Comparison of ENCODE assay signal across 34 cellular contexts in the genomic region with DNA sequence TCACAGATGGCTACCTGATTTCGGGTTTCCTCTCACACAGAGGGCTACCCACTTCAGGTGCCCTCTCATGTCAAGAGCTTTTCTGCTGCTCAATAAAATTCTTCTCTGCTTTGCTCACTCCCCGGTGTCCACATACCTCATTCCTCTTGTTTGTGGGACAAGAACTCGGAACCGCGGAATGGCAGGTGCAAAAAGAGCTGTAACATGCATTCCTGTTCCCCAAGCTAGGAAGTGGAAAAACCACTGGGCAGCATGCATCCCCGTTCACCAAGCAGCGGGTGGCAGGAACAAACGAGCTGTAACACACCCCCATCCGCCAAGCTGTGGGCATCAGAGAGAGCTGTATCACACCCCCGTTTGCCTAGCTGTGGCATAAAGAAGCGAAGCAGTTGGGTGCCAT. TPM values are rescaled to one million over a fixed set of nuclear protein-coding genes. Genes with fewer than 3 reads are reported as not detected.
"Had no signal": no experiment of that assay in that cellular context is flagged by ENCODE, and none has a peak within 500 bp of the region (broad histone marks: within the 10 kb centered on the region; RNA-seq: fewer than 3 reads in every experiment).

No MANE protein-coding gene starts in this region.

- H3K27me3 ChIP-seq: body of pancreas, breast epithelium, MG63, SJCRH30 had no signal

- H3K9me3 ChIP-seq: body of pancreas, breast epithelium, MG63, SJCRH30 had no signal

- H3K27ac Mint-ChIP-seq: activated CD4-positive, alpha-beta memory T cell treated with anti-CD3 and anti-CD28 coated beads, Interleukin-2, amount 10 ng/mL, durations not matched to agents 7 days and 5 days; activated CD8-positive, alpha-beta memory T cell treated with anti-CD3 and anti-CD28 coated beads, Interleukin-2, amount 10 ng/mL, durations not matched to agents 7 days and 5 days; activated naive CD8-positive, alpha-beta T cell treated with anti-CD3 and anti-CD28 coated beads for 36 hours had no signal

- ATAC-seq: activated CD8-positive, alpha-beta memory T cell treated with anti-CD3 and anti-CD28 coated beads, Interleukin-2, amount 10 ng/mL, durations not matched to agents 7 days and 5 days; body of pancreas; Panc1 had no signal

- H3K4me1 Mint-ChIP-seq: activated naive CD8-positive, alpha-beta T cell treated with anti-CD3 and anti-CD28 coated beads for 36 hours had no signal

- H3K36me3 Mint-ChIP-seq: activated CD8-positive, alpha-beta memory T cell treated with anti-CD3 and anti-CD28 coated beads, Interleukin-2, amount 10 ng/mL, durations not matched to agents 7 days and 5 days; activated naive CD8-positive, alpha-beta T cell treated with anti-CD3 and anti-CD28 coated beads for 36 hours had no signal

- H3K9me3 Mint-ChIP-seq: activated CD4-positive, alpha-beta memory T cell treated with anti-CD3 and anti-CD28 coated beads, Interleukin-2, amount 10 ng/mL, durations not matched to agents 7 days and 5 days; activated naive CD8-positive, alpha-beta T cell treated with anti-CD3 and anti-CD28 coated beads for 36 hours had no signal

- DNase-seq: activated CD4-positive, alpha-beta memory T cell treated with anti-CD3 and anti-CD28 coated beads, Interleukin-2, amount 10 ng/mL, durations not matched to agents 7 days and 5 days; activated CD4-positive, alpha-beta T cell treated with anti-CD3 and anti-CD28 coated beads for 1 hour; activated CD4-positive, alpha-beta T cell treated with anti-CD3 and anti-CD28 coated beads for 48 hours; activated CD4-positive, CD25-positive, alpha-beta regulatory T cell; activated CD8-positive, alpha-beta memory T cell treated with anti-CD3 and anti-CD28 coated beads for 24 hours; activated CD8-positive, alpha-beta memory T cell treated with anti-CD3 and anti-CD28 coated beads, Interleukin-2, amount 10 ng/mL, durations not matched to agents 7 days and 5 days; activated CD8-positive, alpha-beta memory T cell treated with anti-CD3 and anti-CD28 coated beads, Interleukin-2, amount 50 U/mL, for 48 hours; activated effector memory CD4-positive, alpha-beta T cell treated with anti-CD3 and anti-CD28 coated beads, Interleukin-2, amount 50 U/mL, for 16 hours; activated naive CD4-positive, alpha-beta T cell; activated naive CD4-positive, alpha-beta T cell treated with anti-CD3 and anti-CD28 coated beads, Interleukin-2, amount 50 U/mL, for 16 hours; activated naive CD8-positive, alpha-beta T cell treated with anti-CD3 and anti-CD28 coated beads for 36 hours; activated T-cell treated with anti-CD3 and anti-CD28 coated beads, Interleukin-2, amount 50 U/mL, for 48 hours; amniotic stem cell; body of pancreas; Karpas-422; NCI-H1048; NCI-H1105 treated with DMSO at 0.1 percent for 48 hours; NCI-H1436; NCI-H1694; NCI-H1930; NCI-H2081 treated with DMSO at 0.1 percent for 48 hours; NCI-H226; NCI-H524 treated with DMSO at 0.1 percent for 48 hours; SHP77; SJCRH30; T1000; WERI-Rb-1 had no signal

- H3K4me3 Mint-ChIP-seq: activated CD4-positive, alpha-beta memory T cell treated with anti-CD3 and anti-CD28 coated beads, Interleukin-2, amount 10 ng/mL, durations not matched to agents 7 days and 5 days; activated CD8-positive, alpha-beta memory T cell treated with anti-CD3 and anti-CD28 coated beads, Interleukin-2, amount 10 ng/mL, durations not matched to agents 7 days and 5 days; activated naive CD8-positive, alpha-beta T cell treated with anti-CD3 and anti-CD28 coated beads for 36 hours had no signal

- H3K36me3 ChIP-seq: breast epithelium, MG63, SJCRH30, WERI-Rb-1 had no signal

- H3K4me3 ChIP-seq: body of pancreas, breast epithelium, MG63, SJCRH30, SK-N-MC had no signal

- H3K4me1 ChIP-seq: body of pancreas, breast epithelium, SJCRH30 had no signal

- H3K27ac ChIP-seq: body of pancreas, breast epithelium, SJCRH30, WERI-Rb-1 had no signal

RNA-seq across cellular contexts. Expression of a gene that starts 27.2 kb away (rescaled TPM):
- total RNA-seq: activated CD4-positive, alpha-beta memory T cell treated with anti-CD3 and anti-CD28 coated beads, Interleukin-2, amount 10 ng/mL, durations not matched to agents 7 days and 5 days; activated CD8-positive, alpha-beta memory T cell treated with anti-CD3 and anti-CD28 coated beads, Interleukin-2, amount 10 ng/mL, durations not matched to agents 7 days and 5 days; activated naive CD8-positive, alpha-beta T cell treated with anti-CD3 and anti-CD28 coated beads for 36 hours; NCI-H460; T-helper 1 cell treated with Interleukin-12 subunit alpha and Interleukin-12 subunit beta and Interleukin-4 antibody, amounts not matched to agents 30 ng/mL and 1 ng/mL, for 36 hours; T-helper 2 cell treated with Interferon-gamma antibody and Interleukin-4, amounts not matched to agents 100 ng/mL and 5 ng/mL, for 36 hours had no signal
